Comparison of ENCODE assay signal across 17 cellular contexts in the genomic region with DNA sequence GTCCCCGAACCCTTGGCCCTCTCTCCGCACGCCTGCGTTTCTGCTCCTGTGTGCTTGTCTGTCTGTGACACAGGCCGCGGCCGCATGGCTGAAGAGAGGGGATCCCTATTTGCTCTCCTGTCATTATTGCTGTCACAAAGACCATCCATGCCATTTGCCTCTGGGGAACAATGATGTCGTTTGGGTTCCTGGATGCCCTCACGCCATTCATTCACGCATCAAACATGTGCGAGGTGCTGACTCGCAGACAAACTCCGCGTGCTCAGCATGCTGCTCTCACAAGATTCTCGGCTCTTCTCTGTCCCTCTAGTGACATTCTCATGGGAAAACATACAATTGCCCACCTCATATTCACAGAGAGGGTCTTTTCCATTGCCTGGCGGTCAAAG.
DNase-seq lines count a peak whose midpoint lies in the region; ATAC-seq and TF ChIP-seq lines count a peak whose summit lies in the region.
"Had no signal": no experiment of that assay in that cellular context is flagged by ENCODE, and none has a peak within 500 bp of the region (broad histone marks: within the 10 kb centered on the region; RNA-seq: fewer than 3 reads in every experiment).

No MANE protein-coding gene starts in this region.

- H3K9me3 Mint-ChIP-seq in activated CD4-positive, alpha-beta T cell treated with anti-CD3 and anti-CD28 coated beads for 36 hours (ENCODE audit: low read depth) = no peaks in the 10 kb centered on the region
- H3K9me3 Mint-ChIP-seq in IgD-negative memory B cell = peaks cover 0 to 2% (median 0%) of the 10 kb centered on the region in 3 donors
- H3K9me3 Mint-ChIP-seq in activated naive CD4-positive, alpha-beta T cell treated with anti-CD3 and anti-CD28 coated beads, Interleukin-2, amount 50 U/mL, for 72 hours = no peaks in the 10 kb centered on the region
- no peaks in the 10 kb centered on the region for H3K9me3 Mint-ChIP-seq in neural progenitor cell
- H3K9me3 Mint-ChIP-seq: natural killer cell had no signal

- peak overlapping the region; percentile 70 for H3K27ac Mint-ChIP-seq in activated CD4-positive, alpha-beta T cell treated with anti-CD3 and anti-CD28 coated beads for 36 hours
- H3K27ac Mint-ChIP-seq in IgD-negative memory B cell (no peak overlapping the region), neural progenitor cell (peak overlapping the region; percentile 71)
- peak overlapping the region; percentile 47 to 89 for H3K27ac Mint-ChIP-seq in activated naive CD4-positive, alpha-beta T cell treated with anti-CD3 and anti-CD28 coated beads, Interleukin-2, amount 50 U/mL, for 72 hours
- H3K27ac Mint-ChIP-seq: natural killer cell had no signal

- no peak overlapping the region for H2AFZ ChIP-seq in neural progenitor cell (replicated peaks)

- H3F3A ChIP-seq in neural progenitor cell (ENCODE audit: low read depth) = no peaks in the 10 kb centered on the region

- no peaks in the 10 kb centered on the region for H3K36me3 Mint-ChIP-seq in activated CD4-positive, alpha-beta T cell treated with anti-CD3 and anti-CD28 coated beads for 36 hours (ENCODE audit: low read depth)
- H3K36me3 Mint-ChIP-seq in IgD-negative memory B cell (peaks cover 4% of the 10 kb centered on the region), neural progenitor cell (no peaks in the 10 kb centered on the region)
- no peaks in the 10 kb centered on the region for H3K36me3 Mint-ChIP-seq in activated naive CD4-positive, alpha-beta T cell treated with anti-CD3 and anti-CD28 coated beads, Interleukin-2, amount 50 U/mL, for 72 hours
- H3K36me3 Mint-ChIP-seq: natural killer cell had no signal

- H3K4me2 ChIP-seq in neural progenitor cell = no peak overlapping the region
- H3K4me2 ChIP-seq: A549 had no signal

- H3K27ac ChIP-seq in neural progenitor cell (no peak overlapping the region), dorsolateral prefrontal cortex (no peak overlapping the region), colonic mucosa (no peak overlapping the region)
- H3K27ac ChIP-seq: A549, lower lobe of right lung, psoas muscle, tibial nerve had no signal

- H3K9me3 ChIP-seq in neural progenitor cell (ENCODE audit: low read depth) (no peaks in the 10 kb centered on the region), colonic mucosa (no peaks in the 10 kb centered on the region)
- H3K9me3 ChIP-seq: A549, lower lobe of right lung, psoas muscle, tibial nerve had no signal

- H4K20me1 ChIP-seq in neural progenitor cell (ENCODE audit: low read depth) = no peaks in the 10 kb centered on the region

- CTCF ChIA-PET in activated CD4-positive, alpha-beta T cell treated with anti-CD3 and anti-CD28 coated beads for 36 hours (lab: Charles Lee) = interaction anchor here (0.8 to 1.3 kb wide), 3 partner anchors 16 to 124 kb away, joined by 3 to 6 read pairs (median 4); no protein-coding TSS in a partner anchor

- peaks cover 19% of the 10 kb centered on the region for H3K4me1 ChIP-seq in neural progenitor cell
- peaks cover 5% of the 10 kb centered on the region for H3K4me1 ChIP-seq in colonic mucosa
- H3K4me1 ChIP-seq: A549, lower lobe of right lung, psoas muscle had no signal

- H3K27me3 ChIP-seq in neural progenitor cell (no peaks in the 10 kb centered on the region), dorsolateral prefrontal cortex (no peaks in the 10 kb centered on the region), colonic mucosa (no peaks in the 10 kb centered on the region)
- H3K27me3 ChIP-seq: tibial nerve had no signal

- no peaks in the 10 kb centered on the region for H3K79me2 ChIP-seq in neural progenitor cell (ENCODE audit: low read depth)

- H3K9ac ChIP-seq in neural progenitor cell (no peak overlapping the region), colonic mucosa (ENCODE audit: low read depth in 2 of 2, low read length in 2 of 2) (no peak overlapping the region)

- no peaks in the 10 kb centered on the region for H3K36me3 ChIP-seq in neural progenitor cell
- H3K36me3 ChIP-seq in colonic mucosa = no peaks in the 10 kb centered on the region
- H3K36me3 ChIP-seq: lower lobe of right lung, tibial nerve had no signal

- no peaks in the 10 kb centered on the region for H3K27me3 Mint-ChIP-seq in activated CD4-positive, alpha-beta T cell treated with anti-CD3 and anti-CD28 coated beads for 36 hours
- H3K27me3 Mint-ChIP-seq in IgD-negative memory B cell = peaks cover 8% of the 10 kb centered on the region
- no peaks in the 10 kb centered on the region for H3K27me3 Mint-ChIP-seq in neural progenitor cell (ENCODE audit: insufficient read depth, low read depth)

- no peak for TF ChIP-seq CTCF in neural progenitor cell (IDR thresholded peaks at IDR 0.05)
- no peak for TF ChIP-seq CTCF in dorsolateral prefrontal cortex (IDR thresholded peaks at IDR 0.05 in 54 of 56, conservative IDR thresholded peaks at IDR 0.05 in 2 of 56; ENCODE audit: low read depth in 1 of 56, partially characterized antibody in 56 of 56)
- TF ChIP-seq CTCF in colonic mucosa (IDR thresholded peaks at IDR 0.05) = no peak

- intact Hi-C loops in activated CD4-positive, alpha-beta T cell treated with anti-CD3 and anti-CD28 coated beads for 36 hours (cut with DNase I, micrococcal nuclease) = no loop called here
- intact Hi-C loops in dorsolateral prefrontal cortex (cut with DNase I) (no loop called here), colonic mucosa (cut with DNase I) (no loop called here)

- POLR2A ChIA-PET in activated CD4-positive, alpha-beta T cell treated with anti-CD3 and anti-CD28 coated beads for 36 hours (lab: Charles Lee) = no interaction called here

- H3K4me3 Mint-ChIP-seq in activated CD4-positive, alpha-beta T cell treated with anti-CD3 and anti-CD28 coated beads for 36 hours = no peak overlapping the region
- peak overlapping the region in 3 of 4 donors; percentile 36 to 90 (median 79) for H3K4me3 Mint-ChIP-seq in IgD-negative memory B cell
- no peak overlapping the region for H3K4me3 Mint-ChIP-seq in neural progenitor cell
- H3K4me3 Mint-ChIP-seq: natural killer cell had no signal

- peaks cover 22% of the 10 kb centered on the region for H3K4me1 Mint-ChIP-seq in activated CD4-positive, alpha-beta T cell treated with anti-CD3 and anti-CD28 coated beads for 36 hours
- H3K4me1 Mint-ChIP-seq in IgD-negative memory B cell (peaks cover 13 to 20% (median 14%) of the 10 kb centered on the region in 3 donors), neural progenitor cell (peaks cover 54% of the 10 kb centered on the region)

- no peak for DNase-seq in activated CD4-positive, alpha-beta T cell treated with anti-CD3 and anti-CD28 coated beads for 36 hours
- no peak for DNase-seq in activated CD4-positive, alpha-beta T cell treated with anti-CD3 and anti-CD28 coated beads, Interleukin-2, amount 50 U/mL, for 4 hours
- no peak for DNase-seq in activated naive CD4-positive, alpha-beta T cell treated with anti-CD3 and anti-CD28 coated beads, Interleukin-2, amount 50 U/mL, for 72 hours (ENCODE audit: low spot score in 2 of 2)
- DNase-seq in neural progenitor cell (ENCODE audit: low spot score) = no peak
- no peak for DNase-seq in dorsolateral prefrontal cortex
- no peak for DNase-seq in colonic mucosa
- DNase-seq: DMS79 treated with DMSO at 0.1 percent for 48 hours, lower lobe of right lung, natural killer cell, NCI-H146, SIG-M5 had no signal

- H3K4me3 ChIP-seq in neural progenitor cell = no peak overlapping the region
- H3K4me3 ChIP-seq in dorsolateral prefrontal cortex = no peak overlapping the region
- no peak overlapping the region for H3K4me3 ChIP-seq in colonic mucosa
- H3K4me3 ChIP-seq: A549, lower lobe of right lung, psoas muscle, tibial nerve had no signal

- no peak for ATAC-seq in activated CD4-positive, alpha-beta T cell treated with anti-CD3 and anti-CD28 coated beads for 36 hours
- ATAC-seq in activated naive CD4-positive, alpha-beta T cell treated with anti-CD3 and anti-CD28 coated beads, Interleukin-2, amount 50 U/mL, for 72 hours = peak in 1 of 2 donors; percentile 8
- ATAC-seq in GM19023 (IDR thresholded peaks at IDR 0.05; ENCODE audit: unreplicated experiment) = no peak
- ATAC-seq: A549, lower lobe of right lung, natural killer cell, PC-3, psoas muscle had no signal

Comparison
In these comparisons a context has a peak if more than half of its experiments do, and no peak if none do; other contexts are left out.
1. H3K27ac Mint-ChIP-seq: peak in activated CD4-positive, alpha-beta T cell treated with anti-CD3 and anti-CD28 coated beads for 36 hours (single experiment), activated naive CD4-positive, alpha-beta T cell treated with anti-CD3 and anti-CD28 coated beads, Interleukin-2, amount 50 U/mL, for 72 hours (2 of 2) and neural progenitor cell (single experiment); none in IgD-negative memory B cell (0 of 3).
2. H3K4me3 Mint-ChIP-seq: peak in IgD-negative memory B cell (3 of 4); none in activated CD4-positive, alpha-beta T cell treated with anti-CD3 and anti-CD28 coated beads for 36 hours (single experiment) and neural progenitor cell (single experiment).